28 cellular contexts compared by ENCODE assay signal in genomic region chr5:178295589-178295988, GRCh38.
A peak's percentile ranks its signal among the peaks of the same experiment; 100 is the strongest.
DNase-seq lines count a peak whose midpoint lies in the region; ATAC-seq, FAIRE-seq and TF ChIP-seq lines count a peak whose summit lies in the region.
"Had no signal": no experiment of that assay in that cellular context is flagged by ENCODE, and none has a peak within 500 bp of the region (broad histone marks: within the 10 kb centered on the region; RNA-seq: fewer than 3 reads in every experiment).

No MANE protein-coding gene starts in this region.

- peak overlapping the region; percentile 28 for H3K27ac Mint-ChIP-seq in activated T-cell treated with anti-CD3 and anti-CD28 coated beads, Interleukin-2, amount 50 U/mL, for 72 hours
- H3K27ac Mint-ChIP-seq in activated T-cell treated with anti-CD3 and anti-CD28 coated beads, Interleukin-2, amount 50 U/mL, for 24 hours: no peak overlapping the region
- H3K27ac Mint-ChIP-seq in neural crest cell (ENCODE audit: unreplicated experiment): peak overlapping the region; percentile 70
- no peak overlapping the region for H3K27ac Mint-ChIP-seq in type B pancreatic cell
- H3K27ac Mint-ChIP-seq: B cell; CD4-positive, alpha-beta T cell; CD8-positive, alpha-beta T cell had no signal

- H3K4me2 ChIP-seq in K562 (ENCODE audit: insufficient read depth, low read length): no peak overlapping the region
- no peak overlapping the region for H3K4me2 ChIP-seq in osteoblast (ENCODE audit: insufficient read depth, low read length)
- H3K4me2 ChIP-seq: A549; BLaER1 treated with 17β-estradiol and CSF1 and Interleukin-3, amounts not matched to agents 10 nM and 100 nM had no signal

- DNase-seq in activated T-cell treated with anti-CD3 and anti-CD28 coated beads, Interleukin-2, amount 50 U/mL, for 72 hours: no peak
- no peak for DNase-seq in activated T-cell treated with anti-CD3 and anti-CD28 coated beads, Interleukin-2, amount 50 U/mL, for 24 hours
- no peak for DNase-seq in K562 (ENCODE audit: extremely low read depth in 1 of 4, low spot score in 3 of 4)
- no peak for DNase-seq in neural crest cell (ENCODE audit: low read depth, low spot score)
- peak; percentile 62 for DNase-seq in osteoblast (ENCODE audit: insufficient read length, low spot score, missing footprints)
- no peak for DNase-seq in NCI-H1930 (lab: John Stamatoyannopoulos, UW)
- no peak for DNase-seq in type B pancreatic cell (ENCODE audit: extremely low spot score, unreplicated experiment)
- no peak for DNase-seq in NK-92 (lab: John Stamatoyannopoulos, UW; ENCODE audit: unreplicated experiment)
- DNase-seq: AML-193; Calu3; CD4-positive, alpha-beta T cell; CD8-positive, alpha-beta T cell; DMS 273 treated with DMSO at 0.1 percent for 48 hours; DMS153; DMS53; DMS79; DND-41; EL; GDM1 had no signal

- no TSS peak for BruUV-seq in K562 (replicated peaks; lab: Mats Ljungman, UMichigan)

- H3K36me3 ChIP-seq in K562 (ENCODE audit: control insufficient read depth, insufficient read depth, low read length) (no peaks in the 10 kb centered on the region), osteoblast (ENCODE audit: insufficient read depth, low read length) (no peaks in the 10 kb centered on the region)
- H3K36me3 ChIP-seq: BLaER1 treated with 17β-estradiol and CSF1 and Interleukin-3, amounts not matched to agents 10 nM and 100 nM had no signal

- TF ChIP-seq CTCF in K562 (IDR thresholded peaks at IDR 0.05 in 2 of 3, conservative IDR thresholded peaks at IDR 0.05 in 1 of 3; ENCODE audit: insufficient read depth in 2 of 3, low read depth in 1 of 3, low read length in 3 of 3) (no peak), neural crest cell (conservative IDR thresholded peaks at IDR 0.05) (no peak), osteoblast (IDR thresholded peaks at IDR 0.05; ENCODE audit: extremely low read depth, low read depth, low read length) (no peak), type B pancreatic cell (conservative IDR thresholded peaks at IDR 0.05) (no peak)

- no peaks in the 10 kb centered on the region for H3K4me1 Mint-ChIP-seq in activated T-cell treated with anti-CD3 and anti-CD28 coated beads, Interleukin-2, amount 50 U/mL, for 72 hours (ENCODE audit: low read depth)
- no peaks in the 10 kb centered on the region for H3K4me1 Mint-ChIP-seq in activated T-cell treated with anti-CD3 and anti-CD28 coated beads, Interleukin-2, amount 50 U/mL, for 24 hours (ENCODE audit: low read depth)
- H3K4me1 Mint-ChIP-seq in neural crest cell: peaks cover 29% of the 10 kb centered on the region
- H3K4me1 Mint-ChIP-seq in type B pancreatic cell (ENCODE audit: unreplicated experiment): peaks cover 27% of the 10 kb centered on the region
- H3K4me1 Mint-ChIP-seq: B cell had no signal

- no peak for TF ChIP-seq EP300 in K562 (IDR thresholded peaks at IDR 0.05; ENCODE audit: low read length)

- POLR2A ChIA-PET in K562 (lab: Yijun Ruan, JAX): interaction anchor here (0.6 kb wide), 1 partner anchor 1146 kb away, joined by 3 read pairs; no protein-coding TSS in a partner anchor

- CTCF ChIA-PET in K562 (lab: Yijun Ruan, JAX; ENCODE audit: low intra/inter-chr PET ratio): no interaction called here

- H3K9me3 ChIP-seq in K562 (replicated peaks; ENCODE audit: control insufficient read depth, insufficient read depth, low read depth, low read length) (no peaks in the 10 kb centered on the region), osteoblast (ENCODE audit: low read depth, low read length) (no peaks in the 10 kb centered on the region)
- H3K9me3 ChIP-seq: A549 had no signal

- no peak overlapping the region for H3K4me3 ChIP-seq in K562
- H3K4me3 ChIP-seq in osteoblast (ENCODE audit: insufficient read depth, low read length): no peak overlapping the region
- H3K4me3 ChIP-seq: A549; BLaER1 treated with 17β-estradiol and CSF1 and Interleukin-3, amounts not matched to agents 10 nM and 100 nM; GM12878 had no signal

- in situ Hi-C loops in K562 (cut with MboI): loop anchor here (10.0 to 25.0 kb wide), 2 partner anchors 542 to 1199 kb away; no protein-coding TSS in a partner anchor

- H3K36me3 Mint-ChIP-seq in activated T-cell treated with anti-CD3 and anti-CD28 coated beads, Interleukin-2, amount 50 U/mL, for 72 hours (ENCODE audit: insufficient read depth in 2 of 2): no peaks in the 10 kb centered on the region
- H3K36me3 Mint-ChIP-seq in activated T-cell treated with anti-CD3 and anti-CD28 coated beads, Interleukin-2, amount 50 U/mL, for 24 hours (ENCODE audit: low read depth): no peaks in the 10 kb centered on the region
- H3K36me3 Mint-ChIP-seq in neural crest cell (ENCODE audit: low read depth) (peaks cover 2% of the 10 kb centered on the region), type B pancreatic cell (peaks cover 6% of the 10 kb centered on the region)
- H3K36me3 Mint-ChIP-seq: CD8-positive, alpha-beta T cell had no signal

- ATAC-seq in activated T-cell treated with anti-CD3 and anti-CD28 coated beads, Interleukin-2, amount 50 U/mL, for 72 hours (replicated peaks in 1 of 2): no peak
- no peak for ATAC-seq in K562
- ATAC-seq: A549; CD8-positive, alpha-beta T cell; GM12878 had no signal

- intact Hi-C loops in K562 (cut with micrococcal nuclease): no loop called here

- FAIRE-seq in K562 (lab: Jason Lieb, UNC): no peak
- FAIRE-seq: A549, GM12878, GM12892, GM18507 had no signal

- H3K4me3 Mint-ChIP-seq in activated T-cell treated with anti-CD3 and anti-CD28 coated beads, Interleukin-2, amount 50 U/mL, for 72 hours: no peak overlapping the region
- H3K4me3 Mint-ChIP-seq in activated T-cell treated with anti-CD3 and anti-CD28 coated beads, Interleukin-2, amount 50 U/mL, for 24 hours: no peak overlapping the region
- H3K4me3 Mint-ChIP-seq in neural crest cell (no peak overlapping the region), type B pancreatic cell (no peak overlapping the region)
- H3K4me3 Mint-ChIP-seq: B cell; CD4-positive, alpha-beta T cell; CD8-positive, alpha-beta T cell had no signal

- H3K79me2 ChIP-seq in K562 (ENCODE audit: control insufficient read depth, insufficient read depth, low read length) (no peaks in the 10 kb centered on the region), osteoblast (ENCODE audit: insufficient read depth, low read length) (no peaks in the 10 kb centered on the region)

- H4K20me1 ChIP-seq in K562 (replicated peaks; ENCODE audit: control insufficient read depth, insufficient read depth, low read length) (no peaks in the 10 kb centered on the region), osteoblast (ENCODE audit: insufficient read depth, low read length) (no peaks in the 10 kb centered on the region)
- H4K20me1 ChIP-seq: BLaER1 treated with 17β-estradiol and CSF1 and Interleukin-3, amounts not matched to agents 10 nM and 100 nM had no signal

- H3K9me1 ChIP-seq in K562 (ENCODE audit: control insufficient read depth, insufficient read depth, low read length): no peaks in the 10 kb centered on the region

- peaks cover 8 to 50% of the 10 kb centered on the region in 2 experiments; a peak in 3 of 5 replicates for H3K27me3 ChIP-seq in K562 (ENCODE audit: control insufficient read depth in 2 of 2, insufficient read depth in 2 of 2, low read length in 2 of 2)
- H3K27me3 ChIP-seq in osteoblast (ENCODE audit: insufficient read depth, low read length): no peaks in the 10 kb centered on the region
- H3K27me3 ChIP-seq: BLaER1 treated with 17β-estradiol and CSF1 and Interleukin-3, amounts not matched to agents 10 nM and 100 nM had no signal

- peaks cover 13% of the 10 kb centered on the region for H3K27me3 Mint-ChIP-seq in activated T-cell treated with anti-CD3 and anti-CD28 coated beads, Interleukin-2, amount 50 U/mL, for 72 hours (ENCODE audit: low read depth)
- peaks cover 9% of the 10 kb centered on the region for H3K27me3 Mint-ChIP-seq in activated T-cell treated with anti-CD3 and anti-CD28 coated beads, Interleukin-2, amount 50 U/mL, for 24 hours
- no peaks in the 10 kb centered on the region for H3K27me3 Mint-ChIP-seq in neural crest cell (ENCODE audit: low read depth)
- H3K27me3 Mint-ChIP-seq in type B pancreatic cell: peaks cover 15% of the 10 kb centered on the region

- no peak for TF ChIP-seq POLR2A in K562 (conservative IDR thresholded peaks at IDR 0.05)

- H2AFZ ChIP-seq in K562 (ENCODE audit: low read depth, low read length): no peak overlapping the region
- H2AFZ ChIP-seq in osteoblast (ENCODE audit: low read length): no peak overlapping the region

- H3K27ac ChIP-seq in K562 (ENCODE audit: extremely low read depth, low read depth, low read length): no peak overlapping the region
- no peak overlapping the region for H3K27ac ChIP-seq in osteoblast (ENCODE audit: low read depth, low read length)
- H3K27ac ChIP-seq: 22Rv1; A549; BLaER1 treated with 17β-estradiol and CSF1 and Interleukin-3, amounts not matched to agents 10 nM and 100 nM; C4-2B had no signal

- H3K9ac ChIP-seq in K562 (ENCODE audit: insufficient read depth in 1 of 2, low read depth in 2 of 2, low read length in 2 of 2): no peak overlapping the region
- H3K9ac ChIP-seq: BLaER1 treated with 17β-estradiol and CSF1 and Interleukin-3, amounts not matched to agents 10 nM and 100 nM had no signal

- H3K9me3 Mint-ChIP-seq in activated T-cell treated with anti-CD3 and anti-CD28 coated beads, Interleukin-2, amount 50 U/mL, for 72 hours: no peaks in the 10 kb centered on the region
- peaks cover 2% of the 10 kb centered on the region for H3K9me3 Mint-ChIP-seq in activated T-cell treated with anti-CD3 and anti-CD28 coated beads, Interleukin-2, amount 50 U/mL, for 24 hours
- H3K9me3 Mint-ChIP-seq in neural crest cell (peaks cover 5% of the 10 kb centered on the region), type B pancreatic cell (peaks cover 9% of the 10 kb centered on the region)
- H3K9me3 Mint-ChIP-seq: CD4-positive, alpha-beta T cell; CD8-positive, alpha-beta T cell had no signal

- TF ChIP-seq RAD21 in K562 (CRISPR knock-in tag; conservative IDR thresholded peaks at IDR 0.05 in 1 of 2, IDR thresholded peaks at IDR 0.05 in 1 of 2): no peak

- H3K4me1 ChIP-seq in K562 (replicated peaks in 1 of 2; ENCODE audit: control insufficient read depth in 2 of 2, insufficient read depth in 2 of 2, low read length in 2 of 2) (no peaks in the 10 kb centered on the region), osteoblast (ENCODE audit: insufficient read depth, low read length) (no peaks in the 10 kb centered on the region)
- H3K4me1 ChIP-seq: A549, Caco-2 had no signal

TF ChIP-seq in K562, 482 proteins besides CTCF, POLR2A, EP300 and RAD21 (continues in another document):
- peak; percentile 66 for TF ChIP-seq BCOR (IDR thresholded peaks at IDR 0.05)
- no peak for TF ChIP-seq HEY1 (CRISPR knock-in tag; IDR thresholded peaks at IDR 0.05; ENCODE audit: borderline replicate concordance)
- TF ChIP-seq EP400 (IDR thresholded peaks at IDR 0.05): no peak
- TF ChIP-seq ZNF589 (CRISPR knock-in tag; IDR thresholded peaks at IDR 0.05; ENCODE audit: low read depth): no peak
- TF ChIP-seq ZNF146 (CRISPR knock-in tag; IDR thresholded peaks at IDR 0.05; ENCODE audit: unreplicated experiment): peak; percentile 99
- TF ChIP-seq KDM1A (IDR thresholded peaks at IDR 0.05): peak; percentile 55 to 60

Comparison
In these comparisons a context has a peak if more than half of its experiments do, and no peak if none do; other contexts are left out.
1. H3K27ac Mint-ChIP-seq: peak in activated T-cell treated with anti-CD3 and anti-CD28 coated beads, Interleukin-2, amount 50 U/mL, for 72 hours (single experiment) and neural crest cell (single experiment); none in activated T-cell treated with anti-CD3 and anti-CD28 coated beads, Interleukin-2, amount 50 U/mL, for 24 hours (single experiment) and type B pancreatic cell (single experiment).